ENCODE assay signal across 1 cellular context in genomic region chr1:43688594-43689000, GRCh38.
TF ChIP-seq lines count a peak whose summit lies in the region.

No MANE protein-coding gene starts in this region.

TF ChIP-seq in HepG2, 621 proteins besides CTCF, POLR2A, EP300 and RAD21:
- TF ChIP-seq ZNF276 (CRISPR knock-in tag; IDR thresholded peaks at IDR 0.05; ENCODE audit: low read depth) = no peak
- TF ChIP-seq NCOR1 (IDR thresholded peaks at IDR 0.05; ENCODE audit: borderline replicate concordance, low read length) = no peak
- TF ChIP-seq ZNF629 (CRISPR knock-in tag; conservative IDR thresholded peaks at IDR 0.05) = no peak
- no peak for TF ChIP-seq ZNF660 (CRISPR knock-in tag; IDR thresholded peaks at IDR 0.05; ENCODE audit: borderline replicate concordance, low read depth)
- no peak for TF ChIP-seq STAT5B (CRISPR knock-in tag; IDR thresholded peaks at IDR 0.05)
- TF ChIP-seq EEA1 (CRISPR knock-in tag; IDR thresholded peaks at IDR 0.05; ENCODE audit: borderline replicate concordance) = no peak
- TF ChIP-seq SNAPC4 (CRISPR knock-in tag; IDR thresholded peaks at IDR 0.05) = no peak
- TF ChIP-seq MBNL3 (CRISPR knock-in tag; conservative IDR thresholded peaks at IDR 0.05) = no peak
- no peak for TF ChIP-seq MATR3 (CRISPR knock-in tag; IDR thresholded peaks at IDR 0.05)
- no peak for TF ChIP-seq REPIN1 (CRISPR knock-in tag; IDR thresholded peaks at IDR 0.05; ENCODE audit: borderline replicate concordance, low read depth)
- no peak for TF ChIP-seq MIXL1 (CRISPR knock-in tag; IDR thresholded peaks at IDR 0.05)
- TF ChIP-seq MYNN (CRISPR knock-in tag; IDR thresholded peaks at IDR 0.05; ENCODE audit: low read depth) = no peak
- TF ChIP-seq HOXA5 (CRISPR knock-in tag; IDR thresholded peaks at IDR 0.05) = no peak
- no peak for TF ChIP-seq MED13 (CRISPR knock-in tag; IDR thresholded peaks at IDR 0.05)
- no peak for TF ChIP-seq ZNF639 (CRISPR knock-in tag; conservative IDR thresholded peaks at IDR 0.05)
- TF ChIP-seq GMEB1 (CRISPR knock-in tag; IDR thresholded peaks at IDR 0.05; ENCODE audit: borderline replicate concordance) = no peak
- no peak for TF ChIP-seq ISX (CRISPR knock-in tag; conservative IDR thresholded peaks at IDR 0.05)
- TF ChIP-seq CBX2 (IDR thresholded peaks at IDR 0.05; ENCODE audit: low read depth, low read length) = no peak
- no peak for TF ChIP-seq CBX2 (CRISPR knock-in tag; IDR thresholded peaks at IDR 0.05; ENCODE audit: low read depth)
- TF ChIP-seq ZNF460 (CRISPR knock-in tag; IDR thresholded peaks at IDR 0.05; ENCODE audit: borderline replicate concordance) = no peak
